8 cellular contexts compared by ENCODE assay signal in the genomic region with DNA sequence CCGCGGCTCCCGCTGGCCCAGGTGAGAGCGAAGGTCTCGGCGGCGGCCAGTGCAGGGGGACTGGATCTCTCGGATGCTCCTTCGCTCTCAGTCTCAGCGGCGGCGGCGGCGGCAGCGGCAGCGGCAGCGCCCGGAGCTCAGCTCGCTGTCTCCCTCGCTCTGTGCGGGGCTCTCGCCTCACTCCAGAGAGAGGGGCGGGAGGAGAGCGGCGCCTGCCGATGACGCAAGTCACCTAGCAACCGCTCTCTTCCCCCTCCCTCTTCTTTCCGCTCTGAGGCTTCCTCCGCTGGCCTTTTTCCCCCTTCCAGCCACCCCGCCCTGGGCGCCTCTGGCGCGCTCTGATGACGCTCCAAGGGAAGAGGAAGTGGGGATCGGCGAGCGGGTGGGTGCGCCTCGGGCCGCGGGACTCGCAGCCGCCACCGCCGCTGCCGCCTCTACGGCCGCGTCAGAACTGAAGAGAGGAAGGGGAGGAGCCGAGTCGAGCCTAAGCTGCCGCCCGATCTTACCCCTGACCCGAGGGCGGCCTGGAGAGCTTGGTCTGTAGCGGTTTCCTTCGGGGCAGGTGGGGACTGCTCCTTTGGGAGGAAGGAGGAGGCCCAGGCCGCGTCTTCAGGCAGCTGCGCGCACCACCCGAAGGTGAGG. TPM values are rescaled to one million over a fixed set of nuclear protein-coding genes. Genes with fewer than 3 reads are reported as not detected.
DNase-seq lines count a peak whose midpoint lies in the region; ATAC-seq and TF ChIP-seq lines count a peak whose summit lies in the region.

A gene with protein sequence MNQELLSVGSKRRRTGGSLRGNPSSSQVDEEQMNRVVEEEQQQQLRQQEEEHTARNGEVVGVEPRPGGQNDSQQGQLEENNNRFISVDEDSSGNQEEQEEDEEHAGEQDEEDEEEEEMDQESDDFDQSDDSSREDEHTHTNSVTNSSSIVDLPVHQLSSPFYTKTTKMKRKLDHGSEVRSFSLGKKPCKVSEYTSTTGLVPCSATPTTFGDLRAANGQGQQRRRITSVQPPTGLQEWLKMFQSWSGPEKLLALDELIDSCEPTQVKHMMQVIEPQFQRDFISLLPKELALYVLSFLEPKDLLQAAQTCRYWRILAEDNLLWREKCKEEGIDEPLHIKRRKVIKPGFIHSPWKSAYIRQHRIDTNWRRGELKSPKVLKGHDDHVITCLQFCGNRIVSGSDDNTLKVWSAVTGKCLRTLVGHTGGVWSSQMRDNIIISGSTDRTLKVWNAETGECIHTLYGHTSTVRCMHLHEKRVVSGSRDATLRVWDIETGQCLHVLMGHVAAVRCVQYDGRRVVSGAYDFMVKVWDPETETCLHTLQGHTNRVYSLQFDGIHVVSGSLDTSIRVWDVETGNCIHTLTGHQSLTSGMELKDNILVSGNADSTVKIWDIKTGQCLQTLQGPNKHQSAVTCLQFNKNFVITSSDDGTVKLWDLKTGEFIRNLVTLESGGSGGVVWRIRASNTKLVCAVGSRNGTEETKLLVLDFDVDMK (minus strand): TSS at position 190 of the 642 bp plus-strand sequence. CDS start 124,289 bp downstream, outside the sequence.

- no peaks in the 10 kb centered on the region for H3K36me3 ChIP-seq in kidney epithelial cell (ENCODE audit: control insufficient read depth, insufficient read depth, low read length)

- TF ChIP-seq POLR2A in GM19099 (IDR thresholded peaks at IDR 0.05; ENCODE audit: extremely low read depth, insufficient read length, low read depth): peak; percentile 89

- peak within 1 kb of the TSS; percentile 72 for H3K4me3 ChIP-seq in kidney epithelial cell (ENCODE audit: low read depth, low read length)

- DNase-seq in AG20443 (ENCODE audit: low spot score) (peak; percentile 98), NCI-H510A (lab: John Stamatoyannopoulos, UW) (peak; percentile 91), cerebellum (ENCODE audit: low spot score) (peak; percentile 98), kidney epithelial cell (ENCODE audit: low read depth) (peak; percentile 89)
- DNase-seq in activated CD4-positive, alpha-beta T cell treated with anti-CD3 and anti-CD28 coated beads for 1 hour: peak; percentile 100
- DNase-seq in stimulated activated CD4-positive, alpha-beta T cell treated with anti-CD3 and anti-CD28 coated beads, Interleukin-15, amount 100 ng/mL, for 48 hours (ENCODE audit: low read depth in 2 of 2): peak; percentile 98 to 99

- peak; percentile 90 for ATAC-seq in HG03432 (IDR thresholded peaks at IDR 0.05; ENCODE audit: unreplicated experiment)

- H3K27me3 ChIP-seq in kidney epithelial cell (ENCODE audit: control insufficient read depth, insufficient read depth, low read length): no peaks in the 10 kb centered on the region

- no peak for TF ChIP-seq CTCF in kidney epithelial cell (IDR thresholded peaks at IDR 0.05; ENCODE audit: insufficient read depth, low read length, poor library complexity, severe bottlenecking)

RNA-seq across cellular contexts. Expression of the gene that starts here (rescaled TPM):
- total RNA-seq in cerebellum (107 TPM), kidney epithelial cell (21.8 and 29.8 TPM in 2 replicates)

Comparison
In these comparisons a context has a peak if more than half of its experiments do, and no peak if none do; other contexts are left out.
1. Peak in every context shown above with its lines: DNase-seq, ATAC-seq and H3K4me3 ChIP-seq.